19 cellular contexts compared by ENCODE assay signal in the genomic region with DNA sequence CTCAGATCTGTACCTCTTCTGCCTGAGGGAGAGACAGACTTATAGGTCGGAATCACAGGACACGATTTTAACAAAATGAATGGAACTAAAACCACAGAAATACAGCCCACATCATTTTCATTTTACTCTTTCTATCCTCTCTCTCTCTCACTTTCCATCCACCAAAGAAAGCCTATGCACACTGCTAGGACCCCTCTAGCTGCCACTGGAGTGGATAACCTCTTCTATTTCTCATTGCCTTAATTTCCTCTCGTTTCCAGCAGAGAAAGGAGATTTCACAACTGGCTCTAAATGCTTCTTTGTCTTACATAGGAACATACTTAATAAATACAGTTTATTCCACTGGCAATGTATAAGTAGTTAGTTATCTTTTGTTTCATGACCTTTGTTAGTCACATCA.
DNase-seq lines count a peak whose midpoint lies in the region; ATAC-seq and TF ChIP-seq lines count a peak whose summit lies in the region.
"Had no signal": no experiment of that assay in that cellular context is flagged by ENCODE, and none has a peak within 500 bp of the region (broad histone marks: within the 10 kb centered on the region; RNA-seq: fewer than 3 reads in every experiment).

No MANE protein-coding gene starts in this region.

- peak in 1 of 2 donors; percentile 56 for DNase-seq in cardiac muscle cell (ENCODE audit: low read depth in 1 of 2, low spot score in 1 of 2)
- no peak for DNase-seq in left cardiac atrium
- peak; percentile 53 for DNase-seq in fibroblast of gingiva (ENCODE audit: low read depth)
- DNase-seq in type B pancreatic cell (ENCODE audit: extremely low spot score, unreplicated experiment), result no peak
- no peak for DNase-seq in activated T-helper 2 cell treated with anti-CD3 and anti-CD28 coated beads, Interferon-gamma antibody, Interleukin-2, Interleukin-4, amounts not matched to agents 10 μg/mL and 5 μg/mL and 100 μg/mL, durations not matched to agents 14 hours and 24 hours and 36 hours (ENCODE audit: low spot score)
- no peak for DNase-seq in DMS114 treated with DMSO at 0.1 percent for 48 hours (lab: John Stamatoyannopoulos, UW; ENCODE audit: unreplicated experiment)
- DNase-seq: 8988T, Caco-2, DMS79 treated with DMSO at 0.1 percent for 48 hours, GF-D8, Karpas-422, NCI-H187 treated with DMSO at 0.1 percent for 48 hours, NCI-H2171, NCI-H446 treated with DMSO at 0.1 percent for 48 hours, NCI-H82, SHP77 treated with DMSO at 0.1 percent for 48 hours had no signal

- peak; percentile 45 for TF ChIP-seq CTCF in cardiac muscle cell (IDR thresholded peaks at IDR 0.05; ENCODE audit: low read depth, low read length)
- peak; percentile 16; the same call in 1 of the 2 replicates for TF ChIP-seq CTCF in VCaP (conservative IDR thresholded peaks at IDR 0.05)
- peak; percentile 38 for TF ChIP-seq CTCF in type B pancreatic cell (conservative IDR thresholded peaks at IDR 0.05)

- no peaks in the 10 kb centered on the region for H3K27me3 Mint-ChIP-seq in type B pancreatic cell
- H3K27me3 Mint-ChIP-seq in activated T-helper 2 cell treated with anti-CD3 and anti-CD28 coated beads, Interferon-gamma antibody, Interleukin-2, Interleukin-4, amounts not matched to agents 10 μg/mL and 5 μg/mL and 100 μg/mL, durations not matched to agents 14 hours and 24 hours and 36 hours (ENCODE audit: low read depth), result no peaks in the 10 kb centered on the region

- no peak overlapping the region for H3K27ac Mint-ChIP-seq in type B pancreatic cell
- H3K27ac Mint-ChIP-seq in activated T-helper 2 cell treated with anti-CD3 and anti-CD28 coated beads, Interferon-gamma antibody, Interleukin-2, Interleukin-4, amounts not matched to agents 10 μg/mL and 5 μg/mL and 100 μg/mL, durations not matched to agents 14 hours and 24 hours and 36 hours, result no peak overlapping the region

- no peaks in the 10 kb centered on the region for H3K4me1 Mint-ChIP-seq in type B pancreatic cell (ENCODE audit: unreplicated experiment)
- no peaks in the 10 kb centered on the region for H3K4me1 Mint-ChIP-seq in activated T-helper 2 cell treated with anti-CD3 and anti-CD28 coated beads, Interferon-gamma antibody, Interleukin-2, Interleukin-4, amounts not matched to agents 10 μg/mL and 5 μg/mL and 100 μg/mL, durations not matched to agents 14 hours and 24 hours and 36 hours (ENCODE audit: low read depth)

- H3K27me3 ChIP-seq in cardiac muscle cell, result no peaks in the 10 kb centered on the region

- no peaks in the 10 kb centered on the region for H3K4me1 ChIP-seq in cardiac muscle cell (ENCODE audit: low read depth)
- H3K4me1 ChIP-seq: Caco-2, HAP-1 had no signal

- H3K36me3 Mint-ChIP-seq in type B pancreatic cell, result no peaks in the 10 kb centered on the region
- H3K36me3 Mint-ChIP-seq in activated T-helper 2 cell treated with anti-CD3 and anti-CD28 coated beads, Interferon-gamma antibody, Interleukin-2, Interleukin-4, amounts not matched to agents 10 μg/mL and 5 μg/mL and 100 μg/mL, durations not matched to agents 14 hours and 24 hours and 36 hours (ENCODE audit: low read depth), result no peaks in the 10 kb centered on the region

- H3K36me3 ChIP-seq in cardiac muscle cell, result no peaks in the 10 kb centered on the region
- H3K36me3 ChIP-seq: HAP-1 had no signal

- H3K27ac ChIP-seq in cardiac muscle cell (no peak overlapping the region), VCaP (no peak overlapping the region)

- ATAC-seq in left cardiac atrium (no peak), GM19023 (IDR thresholded peaks at IDR 0.05; ENCODE audit: unreplicated experiment) (no peak)

- no peak overlapping the region for H3K4me3 Mint-ChIP-seq in type B pancreatic cell
- no peak overlapping the region for H3K4me3 Mint-ChIP-seq in activated T-helper 2 cell treated with anti-CD3 and anti-CD28 coated beads, Interferon-gamma antibody, Interleukin-2, Interleukin-4, amounts not matched to agents 10 μg/mL and 5 μg/mL and 100 μg/mL, durations not matched to agents 14 hours and 24 hours and 36 hours (ENCODE audit: low read depth)

- intact Hi-C loops in left cardiac atrium (cut with DNase I), result no loop called here
- intact Hi-C loops in activated T-helper 2 cell treated with anti-CD3 and anti-CD28 coated beads, Interferon-gamma antibody, Interleukin-2, Interleukin-4, amounts not matched to agents 10 μg/mL and 5 μg/mL and 100 μg/mL, durations not matched to agents 14 hours and 24 hours and 36 hours (cut with micrococcal nuclease), result no loop called here

- no peaks in the 10 kb centered on the region for H3K9me3 Mint-ChIP-seq in type B pancreatic cell
- H3K9me3 Mint-ChIP-seq in activated T-helper 2 cell treated with anti-CD3 and anti-CD28 coated beads, Interferon-gamma antibody, Interleukin-2, Interleukin-4, amounts not matched to agents 10 μg/mL and 5 μg/mL and 100 μg/mL, durations not matched to agents 14 hours and 24 hours and 36 hours, result peaks cover 44% of the 10 kb centered on the region

- no peaks in the 10 kb centered on the region for H3K9me3 ChIP-seq in cardiac muscle cell (ENCODE audit: low read depth)
- H3K9me3 ChIP-seq: Caco-2, HAP-1 had no signal

- no peak overlapping the region for H3K4me3 ChIP-seq in cardiac muscle cell
- H3K4me3 ChIP-seq: HAP-1 had no signal
